2 cellular contexts compared by ENCODE assay signal in genomic region chr20:50459124-50459918, GRCh38.
TF ChIP-seq lines count a peak whose summit lies in the region.

No MANE protein-coding gene starts in this region.

TF ChIP-seq in HEK293, 187 proteins besides CTCF, POLR2A, EP300 and RAD21 (continued from another document and continues in another):
- TF ChIP-seq PRDM10 (tag by site-specific recombination; IDR thresholded peaks at IDR 0.05) (no peak), ZBTB1 (tag by site-specific recombination; IDR thresholded peaks at IDR 0.05) (no peak), ZIC2 (tag by site-specific recombination; IDR thresholded peaks at IDR 0.05) (no peak), KLF9 (tag by site-specific recombination; IDR thresholded peaks at IDR 0.05; ENCODE audit: low read depth) (no peak), ZSCAN16 (tag by site-specific recombination; IDR thresholded peaks at IDR 0.05) (no peak), ZNF248 (tag by site-specific recombination; IDR thresholded peaks at IDR 0.05) (no peak), ZBTB26 (tag by site-specific recombination; optimal IDR thresholded peaks at IDR 0.05) (no peak), ZNF548 (tag by site-specific recombination; IDR thresholded peaks at IDR 0.05) (no peak), ZNF785 (tag by site-specific recombination; IDR thresholded peaks at IDR 0.05) (no peak), ZNF362 (tag by site-specific recombination; IDR thresholded peaks at IDR 0.05) (no peak), ZNF596 (tag by site-specific recombination; IDR thresholded peaks at IDR 0.05) (no peak), YY2 (tag by site-specific recombination; IDR thresholded peaks at IDR 0.05) (no peak; the same call in 1 of the 2 replicates), ZNF354C (tag by site-specific recombination; IDR thresholded peaks at IDR 0.05; ENCODE audit: borderline replicate concordance, low read depth) (no peak), REST (tag by site-specific recombination; IDR thresholded peaks at IDR 0.05) (no peak), ZNF843 (tag by site-specific recombination; IDR thresholded peaks at IDR 0.05) (no peak), ZNF560 (tag by site-specific recombination; IDR thresholded peaks at IDR 0.05; ENCODE audit: borderline replicate concordance) (no peak), PBX3 (CRISPR knock-in tag; IDR thresholded peaks at IDR 0.05) (no peak), ZFP37 (tag by site-specific recombination; IDR thresholded peaks at IDR 0.05) (no peak)

TF ChIP-seq in K562, 482 proteins besides CTCF, POLR2A, EP300 and RAD21 (continued from another document):
- TF ChIP-seq SMAD1 (IDR thresholded peaks at IDR 0.05; ENCODE audit: low read depth, low read length, partially characterized antibody) = no peak
